ENCODE assay signal across 11 cellular contexts in the genomic region with DNA sequence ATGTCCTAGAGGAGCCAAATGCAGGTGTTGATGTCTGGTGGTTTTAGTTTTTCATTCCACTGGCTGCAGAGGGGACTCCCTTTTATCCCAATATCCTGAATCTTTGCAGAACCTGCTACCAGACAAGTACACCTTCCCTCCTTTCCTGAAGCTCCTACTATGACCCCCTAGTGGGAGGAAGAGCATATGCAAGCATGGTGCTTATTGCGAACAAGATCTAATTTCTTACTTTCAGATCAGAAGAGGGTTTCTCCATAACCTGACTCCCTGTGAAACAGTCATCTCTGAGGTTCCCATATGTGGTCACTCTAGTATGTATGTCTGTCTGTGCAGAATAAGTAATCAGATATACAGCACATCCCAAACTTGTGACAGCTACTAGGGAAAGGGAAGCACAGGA.
DNase-seq lines count a peak whose midpoint lies in the region; ATAC-seq and TF ChIP-seq lines count a peak whose summit lies in the region.
"Had no signal": no experiment of that assay in that cellular context is flagged by ENCODE, and none has a peak within 500 bp of the region (broad histone marks: within the 10 kb centered on the region; RNA-seq: fewer than 3 reads in every experiment).

No MANE protein-coding gene starts in this region.

- no peak overlapping the region for H3K27ac Mint-ChIP-seq in H9
- no peak overlapping the region for H3K27ac Mint-ChIP-seq in glutamatergic neuron (ENCODE audit: unreplicated experiment)
- H3K27ac Mint-ChIP-seq: activated naive CD4-positive, alpha-beta T cell treated with anti-CD3 and anti-CD28 coated beads, Interleukin-2, amount 50 U/mL, for 72 hours had no signal

- no peaks in the 10 kb centered on the region for H3K4me1 ChIP-seq in DOHH2 (ENCODE audit: control insufficient read depth, low read length)
- H3K4me1 ChIP-seq in H9 (ENCODE audit: insufficient read depth, low read length) = no peaks in the 10 kb centered on the region
- no peaks in the 10 kb centered on the region for H3K4me1 ChIP-seq in upper lobe of left lung

- no peak overlapping the region for H2BK15ac ChIP-seq in H9 (ENCODE audit: low read depth, low read length)

- H3K36me3 Mint-ChIP-seq in H9 (ENCODE audit: insufficient read depth in 1 of 3, low read depth in 3 of 3) = no peaks in the 10 kb centered on the region
- no peaks in the 10 kb centered on the region for H3K36me3 Mint-ChIP-seq in glutamatergic neuron (ENCODE audit: unreplicated experiment)
- H3K36me3 Mint-ChIP-seq: activated naive CD4-positive, alpha-beta T cell treated with anti-CD3 and anti-CD28 coated beads, Interleukin-2, amount 50 U/mL, for 72 hours had no signal

- no peak overlapping the region for H4K5ac ChIP-seq in H9 (ENCODE audit: insufficient read length, low read depth, low read length)

- H3K23ac ChIP-seq in H9 (ENCODE audit: insufficient read length, low read depth, low read length) = no peak overlapping the region

- H3K27me3 Mint-ChIP-seq in H9 (ENCODE audit: low read depth) (no peaks in the 10 kb centered on the region), glutamatergic neuron (ENCODE audit: unreplicated experiment) (no peaks in the 10 kb centered on the region)

- H3K27ac ChIP-seq in DOHH2 (ENCODE audit: low read depth, low read length) = no peak overlapping the region
- no peak overlapping the region for H3K27ac ChIP-seq in H9 (ENCODE audit: insufficient read length, low read depth, low read length)
- H3K27ac ChIP-seq in upper lobe of left lung = no peak overlapping the region

- no peak for TF ChIP-seq EP300 in upper lobe of left lung (IDR thresholded peaks at IDR 0.05)

- no peaks in the 10 kb centered on the region for H3K9me3 ChIP-seq in DOHH2 (ENCODE audit: control insufficient read depth, insufficient read depth, low read length)
- H3K9me3 ChIP-seq in H9 (ENCODE audit: control insufficient read depth, low read depth, low read length) = no peaks in the 10 kb centered on the region
- H3K9me3 ChIP-seq in upper lobe of left lung = no peaks in the 10 kb centered on the region

- no peaks in the 10 kb centered on the region for H3K79me1 ChIP-seq in H9 (ENCODE audit: insufficient read depth, low read depth, low read length, poor library complexity, severe bottlenecking)

- ATAC-seq in GM19463 (IDR thresholded peaks at IDR 0.05; ENCODE audit: unreplicated experiment) (no peak), upper lobe of left lung (ENCODE audit: low FRiP score in 2 of 2) (no peak)
- ATAC-seq: sciatic nerve had no signal

- H3K56ac ChIP-seq in H9 (ENCODE audit: insufficient read length, low read depth, low read length) = no peak overlapping the region

- DNase-seq in H9 (no peak), RPMI7951 (ENCODE audit: low read depth) (peak; percentile 13), glutamatergic neuron (no peak), medulla oblongata (ENCODE audit: extremely low spot score) (no peak), upper lobe of left lung (no peak)
- no peak for DNase-seq in activated effector memory CD4-positive, alpha-beta T cell treated with anti-CD3 and anti-CD28 coated beads, Interleukin-2, amount 50 U/mL, for 16 hours
- DNase-seq: RPMI8226 had no signal

- H3F3A ChIP-seq in DOHH2 (ENCODE audit: control insufficient read depth, insufficient read depth) = no peaks in the 10 kb centered on the region

- no peak overlapping the region for H3K9ac ChIP-seq in H9 (ENCODE audit: extremely low read depth, insufficient read length, low read length)

- no peak overlapping the region for H2BK20ac ChIP-seq in H9 (ENCODE audit: low read depth, low read length, poor library complexity, severe bottlenecking)

- H2AK5ac ChIP-seq in H9 (ENCODE audit: insufficient read length, low read length) = no peak overlapping the region

- no peaks in the 10 kb centered on the region for H4K20me1 ChIP-seq in DOHH2 (ENCODE audit: control insufficient read depth, insufficient read depth, low read depth, low read length)
- H4K20me1 ChIP-seq in H9 (ENCODE audit: control insufficient read depth, insufficient read depth, insufficient read length) = no peaks in the 10 kb centered on the region

- TF ChIP-seq CTCF in DOHH2 (IDR thresholded peaks at IDR 0.05; ENCODE audit: low read depth, low read length, poor library complexity, severe bottlenecking) = peak; percentile 31
- TF ChIP-seq CTCF in H9 (conservative IDR thresholded peaks at IDR 0.05) = peak; percentile 32; the same call in 2 of the 3 replicates
- peak; percentile 38 for TF ChIP-seq CTCF in glutamatergic neuron (IDR thresholded peaks at IDR 0.05; ENCODE audit: partially characterized antibody, unreplicated experiment)
- no peak for TF ChIP-seq CTCF in upper lobe of left lung (IDR thresholded peaks at IDR 0.05)

- no CpG with 5 or more reads among the region's 1 CpG for WGBS in H9 (ENCODE audit: extremely low coverage, insufficient read length, low lambda C conversion rate)
- WGBS in upper lobe of left lung, 2 donors = 91 to 100% methylated on average over 1 of the region's 1 CpG

- no peak for TF ChIP-seq POLR2A in upper lobe of left lung (IDR thresholded peaks at IDR 0.05)

- no peak overlapping the region for H3K18ac ChIP-seq in H9 (ENCODE audit: insufficient read length, low read depth, low read length)

- H2AFZ ChIP-seq in H9 (ENCODE audit: low read length) = no peak overlapping the region

- H3K4me3 ChIP-seq in DOHH2 (ENCODE audit: low read length) = no peak overlapping the region
- H3K4me3 ChIP-seq in upper lobe of left lung = no peak overlapping the region

- no peak overlapping the region for H2BK120ac ChIP-seq in H9 (ENCODE audit: low read depth, low read length, poor library complexity, severe bottlenecking)

- no peak overlapping the region for H3T11ph ChIP-seq in H9 (ENCODE audit: low read length)

- no peak overlapping the region for H2BK12ac ChIP-seq in H9 (ENCODE audit: insufficient read length, low read depth, low read length)

- no peak overlapping the region for H4K8ac ChIP-seq in H9 (replicated peaks; ENCODE audit: insufficient read length, low read depth, low read length)

- H2BK5ac ChIP-seq in H9 (ENCODE audit: insufficient read length, low read length) = no peak overlapping the region

- H3K9me2 ChIP-seq in DOHH2 (replicated peaks; ENCODE audit: control insufficient read depth, low read length) = no peaks in the 10 kb centered on the region

- H3K4me2 ChIP-seq in DOHH2 (ENCODE audit: low read length) = no peak overlapping the region
- no peak overlapping the region for H3K4me2 ChIP-seq in H9 (ENCODE audit: insufficient read depth, insufficient read length, low read length)

- H4K91ac ChIP-seq in H9 (ENCODE audit: insufficient read length, low read depth, low read length) = no peak overlapping the region

- H3K14ac ChIP-seq in H9 (ENCODE audit: insufficient read depth, low read length) = no peak overlapping the region

- H3K4me1 Mint-ChIP-seq in H9 (peaks cover 3 to 6% of the 10 kb centered on the region in 2 experiments), glutamatergic neuron (ENCODE audit: low read depth, unreplicated experiment) (peaks cover 5% of the 10 kb centered on the region)

- H3K9me3 Mint-ChIP-seq in H9 (no peaks in the 10 kb centered on the region), glutamatergic neuron (ENCODE audit: unreplicated experiment) (no peaks in the 10 kb centered on the region)
- H3K9me3 Mint-ChIP-seq: activated naive CD4-positive, alpha-beta T cell treated with anti-CD3 and anti-CD28 coated beads, Interleukin-2, amount 50 U/mL, for 72 hours had no signal

- H3K4me3 Mint-ChIP-seq in H9 = no peak overlapping the region
- H3K4me3 Mint-ChIP-seq in glutamatergic neuron (ENCODE audit: unreplicated experiment) = no peak overlapping the region

- no peaks in the 10 kb centered on the region for H3K23me2 ChIP-seq in H9 (ENCODE audit: insufficient read length, low read depth, low read length, poor library complexity, severe bottlenecking)

- H3K79me2 ChIP-seq in DOHH2 (ENCODE audit: control insufficient read depth, low read length) (no peaks in the 10 kb centered on the region), H9 (ENCODE audit: insufficient read depth, low read length) (no peaks in the 10 kb centered on the region)

- no peak overlapping the region for H3K4ac ChIP-seq in H9 (ENCODE audit: low read depth, low read length)

- H3K27me3 ChIP-seq in DOHH2 (ENCODE audit: control insufficient read depth, low read length) = 0 out of 2 replicates have a peak, but pooled peaks cover 7% of the 10 kb centered on the region
- H3K27me3 ChIP-seq in H9 (ENCODE audit: insufficient read depth, low read length) = no peaks in the 10 kb centered on the region
- no peaks in the 10 kb centered on the region for H3K27me3 ChIP-seq in upper lobe of left lung

- H3K36me3 ChIP-seq in DOHH2 (ENCODE audit: control insufficient read depth, low read length) (no peaks in the 10 kb centered on the region), upper lobe of left lung (no peaks in the 10 kb centered on the region)

Comparison
In these comparisons a context has a peak if more than half of its experiments do, and no peak if none do; other contexts are left out.
1. CTCF ChIP-seq: peak in DOHH2 (single experiment), H9 (single experiment) and glutamatergic neuron (single experiment); none in upper lobe of left lung (0 of 6).